8 cellular contexts compared by ENCODE assay signal in genomic region chr17:78933025-78933958, GRCh38. TPM values are rescaled to one million over a fixed set of nuclear protein-coding genes. Genes with fewer than 3 reads are reported as not detected.
A peak's percentile ranks its signal among the peaks of the same experiment; 100 is the strongest.
DNase-seq lines count a peak whose midpoint lies in the region; ATAC-seq and TF ChIP-seq lines count a peak whose summit lies in the region.

No MANE protein-coding gene starts in this region.

- H3K4me3 ChIP-seq in fibroblast of lung (replicated peaks in 1 of 4; ENCODE audit: control extremely low read depth in 1 of 4, insufficient read depth in 1 of 4, low read depth in 3 of 4, low read length in 4 of 4) (peak overlapping the region; percentile 8 to 43 (median 15)), ovary (no peak overlapping the region)

- H3K27ac ChIP-seq in fibroblast of lung (ENCODE audit: insufficient read depth, low read length), result peak overlapping the region; percentile 98
- peak overlapping the region; percentile 48 to 96 for H3K27ac ChIP-seq in ovary

- H3K36me3 ChIP-seq in fibroblast of lung (ENCODE audit: control insufficient read depth, insufficient read depth, low read length) (peaks cover 2% of the 10 kb centered on the region), ovary (no peaks in the 10 kb centered on the region)

- H3K79me2 ChIP-seq in fibroblast of lung (ENCODE audit: control insufficient read depth, insufficient read depth, low read length), result no peaks in the 10 kb centered on the region

- H3K9ac ChIP-seq in fibroblast of lung (ENCODE audit: insufficient read depth, low read length), result peak overlapping the region; percentile 65

- ATAC-seq in HG02678 (IDR thresholded peaks at IDR 0.05; ENCODE audit: unreplicated experiment), result no peak

- H3K4me1 ChIP-seq in fibroblast of lung (ENCODE audit: control insufficient read depth, extremely low read depth, insufficient read depth, low read length) (peaks cover 31% of the 10 kb centered on the region), ovary (ENCODE audit: insufficient read depth) (peaks cover 26% of the 10 kb centered on the region)

- peak overlapping the region; percentile 90 for H3K4me2 ChIP-seq in fibroblast of lung (ENCODE audit: extremely low read depth, insufficient read depth, low read length)

- 64 to 69% (median 65%) methylated on average over 17 to 18 of the region's 18 CpGs for WGBS in ovary, 3 donors

- DNase-seq in NCI-H2029 (lab: John Stamatoyannopoulos, UW) (peak; percentile 28), NCI-H2029 treated with DMSO at 0.1 percent for 48 hours (lab: John Stamatoyannopoulos, UW) (no peak), NCI-H446 (lab: John Stamatoyannopoulos, UW) (peak; percentile 29 to 57), fibroblast of lung (ENCODE audit: low read depth in 2 of 2) (peak; percentile 98 to 99), ovary (peak in 4 of 5 donors; percentile 35 to 56 (median 52)), NCI-H748 (lab: John Stamatoyannopoulos, UW; ENCODE audit: unreplicated experiment) (no peak)
- peak; percentile 41 for DNase-seq in activated T-cell treated with anti-CD3 and anti-CD28 coated beads, Interleukin-2, amount 50 U/mL, for 1 hour

- TF ChIP-seq EP300 in ovary (IDR thresholded peaks at IDR 0.05), result no peak

- intact Hi-C loops in ovary (cut with DNase I), result loop anchor here in 1 of 4 donors (10.0 kb wide), 1 partner anchor 68 kb away; no protein-coding TSS in a partner anchor

- H3K27me3 ChIP-seq in fibroblast of lung (ENCODE audit: control insufficient read depth, insufficient read depth, low read length) (no peaks in the 10 kb centered on the region), ovary (no peaks in the 10 kb centered on the region)

- H4K20me1 ChIP-seq in fibroblast of lung (ENCODE audit: control insufficient read depth, extremely low read depth, insufficient read depth, low read length), result no peaks in the 10 kb centered on the region

- TF ChIP-seq POLR2A in ovary (IDR thresholded peaks at IDR 0.05), result no peak

- TF ChIP-seq CTCF in fibroblast of lung (conservative IDR thresholded peaks at IDR 0.05 in 1 of 2, IDR thresholded peaks at IDR 0.05 in 1 of 2; ENCODE audit: low read depth in 1 of 2, low read length in 2 of 2), result no peak
- TF ChIP-seq CTCF in ovary (IDR thresholded peaks at IDR 0.05), result no peak

- H3K9me3 ChIP-seq in fibroblast of lung (ENCODE audit: control insufficient read depth, insufficient read depth, low read depth, low read length) (no peaks in the 10 kb centered on the region), ovary (no peaks in the 10 kb centered on the region)

- H2AFZ ChIP-seq in fibroblast of lung (ENCODE audit: low read length), result no peak overlapping the region

RNA-seq across cellular contexts. Expression of gene TIMP2, which starts 8.1 kb away (rescaled TPM):
- 88.9 and 155 TPM in 2 replicates for total RNA-seq in fibroblast of lung
- polyA plus RNA-seq in fibroblast of lung, result 607 and 745 TPM in 2 replicates
- polyA plus RNA-seq in fibroblast of lung (2012), result 667 and 999 TPM in 2 replicates
- 484 and 816 TPM in 2 replicates for polyA minus RNA-seq in fibroblast of lung (ENCODE audit: low replicate concordance)
- 100 to 1,000 TPM; 221 to 854 (median 693) TPM for total RNA-seq in ovary
- 1,000 to 10,000 TPM in 1 of 2 donors, 100 to 1,000 TPM in 1; 542 to 1,422 TPM for polyA plus RNA-seq in ovary

RNA-seq across cellular contexts. Expression of gene CEP295NL, which starts 30.3 kb away (rescaled TPM):
- total RNA-seq in fibroblast of lung (2.3 and 2.8 TPM in 2 replicates), ovary (1 to 10 TPM; 1.7 to 8.0 (median 4.5) TPM)
- polyA plus RNA-seq in fibroblast of lung (0.10 and 0.15 TPM in 2 replicates), ovary (1 to 10 TPM in 1 of 2 donors, under 1 TPM in 1; 0.25 to 1.0 TPM)
- 0.15 and 0.35 TPM in 2 replicates for polyA plus RNA-seq in fibroblast of lung (2012)
- polyA minus RNA-seq in fibroblast of lung (ENCODE audit: low replicate concordance), result 0.56 TPM in 1 of 2 replicates, not detected in the other

RNA-seq across cellular contexts. Expression of gene LGALS3BP, which starts 46.4 kb away (rescaled TPM):
- 320 and 387 TPM in 2 replicates for total RNA-seq in fibroblast of lung
- 93.2 and 128 TPM in 2 replicates for polyA plus RNA-seq in fibroblast of lung
- polyA plus RNA-seq in fibroblast of lung (2012), result 160 and 278 TPM in 2 replicates
- polyA minus RNA-seq in fibroblast of lung (ENCODE audit: low replicate concordance), result 166 and 363 TPM in 2 replicates
- 100 to 1,000 TPM; 191 to 584 (median 250) TPM for total RNA-seq in ovary
- polyA plus RNA-seq in ovary, result 100 to 1,000 TPM; 214 to 251 TPM

Comparison
In these comparisons a context has a peak if more than half of its experiments do, and no peak if none do; other contexts are left out.
1. DNase-seq: peak in NCI-H2029 (single experiment), NCI-H446 (2 of 2), activated T-cell treated with anti-CD3 and anti-CD28 coated beads, Interleukin-2, amount 50 U/mL, for 1 hour (single experiment), fibroblast of lung (2 of 2) and ovary (4 of 5); none in NCI-H2029 treated with DMSO at 0.1 percent for 48 hours (single experiment) and NCI-H748 (single experiment).